Comparison of ENCODE assay signal across 8 cellular contexts in the genomic region with DNA sequence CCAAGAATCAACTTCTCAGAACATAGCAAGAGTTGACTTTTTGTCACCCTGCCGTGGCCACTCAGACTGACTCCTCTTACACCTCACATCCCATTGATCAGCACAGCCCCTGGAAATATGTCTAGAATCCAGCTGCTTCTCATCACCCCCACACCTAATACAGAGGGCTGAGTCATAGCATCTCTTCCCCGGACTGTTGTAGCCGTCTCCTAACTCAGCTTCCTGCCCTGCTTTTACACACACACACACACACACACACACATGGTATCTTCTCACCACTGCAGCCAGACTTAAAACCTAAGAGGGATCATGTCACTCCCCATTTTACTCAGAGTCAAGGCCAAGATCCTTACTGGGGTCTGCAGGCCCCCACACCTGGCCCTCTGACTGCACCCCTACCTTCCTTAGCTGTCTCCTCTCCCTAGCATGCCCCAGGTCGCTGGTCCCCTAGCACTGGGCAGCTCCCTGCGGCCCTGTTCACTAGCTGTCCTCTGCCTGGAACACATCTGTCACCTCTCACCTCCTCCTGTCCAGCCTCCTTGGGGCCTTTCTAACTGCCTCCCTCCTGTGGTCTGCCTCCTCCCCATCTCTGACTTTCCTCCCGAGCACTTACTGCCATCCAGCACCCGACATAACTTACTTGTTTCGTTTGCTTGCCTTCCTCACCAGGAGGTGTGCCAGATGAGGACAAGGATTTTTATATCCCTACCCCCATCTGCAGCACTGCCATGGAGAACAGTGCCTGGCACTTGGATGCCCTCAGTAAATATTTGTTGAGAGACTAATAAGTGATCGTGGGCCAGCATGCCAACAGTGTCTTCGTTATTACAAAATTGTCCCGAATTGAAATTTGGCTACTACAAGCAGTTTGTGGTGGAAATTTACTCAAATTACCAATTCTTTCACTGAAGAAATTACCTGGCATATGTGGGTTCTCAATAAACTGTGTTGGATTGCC.
A peak's percentile ranks its signal among the peaks of the same experiment; 100 is the strongest.
DNase-seq lines count a peak whose midpoint lies in the region; ATAC-seq, FAIRE-seq and TF ChIP-seq lines count a peak whose summit lies in the region.

No MANE protein-coding gene starts in this region.

- POLR2A ChIA-PET in AG04450 (lab: Yijun Ruan, JAX): interaction anchor here (0.6 to 2.1 kb wide), 3 partner anchors 123 to 221 kb away, joined by 3 to 19 read pairs (median 4); no protein-coding TSS in a partner anchor
- POLR2A ChIA-PET in activated CD8-positive, alpha-beta T cell treated with anti-CD3 and anti-CD28 coated beads for 36 hours (lab: Charles Lee): interaction anchor here (1.3 to 1.5 kb wide), 2 partner anchors 19 to 63 kb away, joined by 4 read pairs; no protein-coding TSS in a partner anchor

- H3K4me1 ChIP-seq in left ventricle myocardium inferior: peaks cover 64% of the 10 kb centered on the region

- no peaks in the 10 kb centered on the region for H3K36me3 ChIP-seq in left ventricle myocardium inferior

- H3K9me3 ChIP-seq in AG04450 (ENCODE audit: control insufficient read depth, insufficient read depth, low read length) (no peaks in the 10 kb centered on the region), left ventricle myocardium inferior (replicated peaks) (no peaks in the 10 kb centered on the region)

- H3K27me3 ChIP-seq in AG04450 (ENCODE audit: control insufficient read depth, insufficient read depth, low read length) (no peaks in the 10 kb centered on the region), left ventricle myocardium inferior (ENCODE audit: low read depth) (no peaks in the 10 kb centered on the region)

- TF ChIP-seq CTCF in AG04450 (IDR thresholded peaks at IDR 0.05; ENCODE audit: low read depth, low read length) (no peak), HFFc6 (IDR thresholded peaks at IDR 0.05) (no peak), left ventricle myocardium inferior (IDR thresholded peaks at IDR 0.05; ENCODE audit: borderline replicate concordance) (no peak)
- TF ChIP-seq CTCF in activated CD8-positive, alpha-beta T cell treated with anti-CD3 and anti-CD28 coated beads for 36 hours (IDR thresholded peaks at IDR 0.05): no peak

- intact Hi-C loops in activated CD8-positive, alpha-beta T cell treated with anti-CD3 and anti-CD28 coated beads for 36 hours (cut with micrococcal nuclease): loop anchor here (5.0 to 10.0 kb wide), 4 partner anchors 52 to 375 kb away; no protein-coding TSS in a partner anchor
- intact Hi-C loops in left ventricle myocardium inferior (cut with micrococcal nuclease): no loop called here

- no peaks in the 10 kb centered on the region for H3K36me3 Mint-ChIP-seq in HFFc6 (ENCODE audit: low read depth)
- H3K36me3 Mint-ChIP-seq in activated CD8-positive, alpha-beta T cell treated with anti-CD3 and anti-CD28 coated beads for 36 hours (ENCODE audit: low read depth): no peaks in the 10 kb centered on the region

- H3K4me3 Mint-ChIP-seq in HFFc6: peak overlapping the region; percentile 86
- no peak overlapping the region for H3K4me3 Mint-ChIP-seq in activated CD8-positive, alpha-beta T cell treated with anti-CD3 and anti-CD28 coated beads for 36 hours

- CTCF ChIA-PET in AG04450 (lab: Charles Lee): interaction anchor here (1.0 to 8.4 kb wide), 6 partner anchors 15 to 376 kb away, joined by 3 to 106 read pairs (median 6); no protein-coding TSS in a partner anchor
- CTCF ChIA-PET in activated CD8-positive, alpha-beta T cell treated with anti-CD3 and anti-CD28 coated beads for 36 hours (lab: Charles Lee): interaction anchor here (1.5 to 2.1 kb wide), 6 partner anchors 14 to 376 kb away, joined by 3 to 8 read pairs (median 5); no protein-coding TSS in a partner anchor

- peak; percentile 96 for DNase-seq in AG04450 (ENCODE audit: low read depth, low spot score)
- peak; percentile 87 for DNase-seq in HFFc6
- DNase-seq in activated CD8-positive, alpha-beta T cell treated with anti-CD3 and anti-CD28 coated beads for 36 hours: peak; percentile 49
- no peak for DNase-seq in left ventricle myocardium inferior
- DNase-seq in urothelium cell line (ENCODE audit: low spot score): peak; percentile 88
- no peak for DNase-seq in effector CD4-positive, alpha-beta T cell
- DNase-seq in GF-D8 (lab: John Stamatoyannopoulos, UW): no peak
- no peak for DNase-seq in NCI-H526 treated with DMSO at 0.1 percent for 48 hours (lab: John Stamatoyannopoulos, UW)

- FAIRE-seq in urothelium cell line (lab: Jason Lieb, UNC): peak; percentile 89

- H3K9me3 Mint-ChIP-seq in HFFc6: no peaks in the 10 kb centered on the region
- no peaks in the 10 kb centered on the region for H3K9me3 Mint-ChIP-seq in activated CD8-positive, alpha-beta T cell treated with anti-CD3 and anti-CD28 coated beads for 36 hours

- peak overlapping the region; percentile 89 for H3K27ac Mint-ChIP-seq in HFFc6
- peak overlapping the region; percentile 82 for H3K27ac Mint-ChIP-seq in activated CD8-positive, alpha-beta T cell treated with anti-CD3 and anti-CD28 coated beads for 36 hours

- no peak overlapping the region; the same call in 1 of the 2 replicates for H3K4me3 ChIP-seq in AG04450 (ENCODE audit: low read depth, low read length)
- H3K4me3 ChIP-seq in left ventricle myocardium inferior: no peak overlapping the region

- H3K27ac ChIP-seq in AG04450 (ENCODE audit: low read depth, low read length): peak overlapping the region; percentile 97
- H3K27ac ChIP-seq in left ventricle myocardium inferior (replicated peaks): peak overlapping the region; percentile 38

- ATAC-seq in activated CD8-positive, alpha-beta T cell treated with anti-CD3 and anti-CD28 coated beads for 36 hours: peak; percentile 67

- peaks cover 79% of the 10 kb centered on the region for H3K4me1 Mint-ChIP-seq in HFFc6 (ENCODE audit: low read depth)
- peaks cover 53% of the 10 kb centered on the region for H3K4me1 Mint-ChIP-seq in activated CD8-positive, alpha-beta T cell treated with anti-CD3 and anti-CD28 coated beads for 36 hours (ENCODE audit: low read depth)

- H3K27me3 Mint-ChIP-seq in HFFc6 (ENCODE audit: insufficient read depth): no peaks in the 10 kb centered on the region; the same call in 1 of the 2 replicates
- no peaks in the 10 kb centered on the region for H3K27me3 Mint-ChIP-seq in activated CD8-positive, alpha-beta T cell treated with anti-CD3 and anti-CD28 coated beads for 36 hours

Comparison
In these comparisons a context has a peak if more than half of its experiments do, and no peak if none do; other contexts are left out.
1. DNase-seq: peak in AG04450 (single experiment), HFFc6 (single experiment), activated CD8-positive, alpha-beta T cell treated with anti-CD3 and anti-CD28 coated beads for 36 hours (single experiment) and urothelium cell line (single experiment); none in left ventricle myocardium inferior (single experiment), effector CD4-positive, alpha-beta T cell (single experiment), GF-D8 (single experiment) and NCI-H526 treated with DMSO at 0.1 percent for 48 hours (single experiment).